In genomic region chr10:77589703-77590102, GRCh38 we compare ENCODE assay signal across 2 cellular contexts. TPM values are rescaled to one million over a fixed set of nuclear protein-coding genes. Genes with fewer than 3 reads are reported as not detected.
"Had no signal": no experiment of that assay in that cellular context is flagged by ENCODE, and none has a peak within 500 bp of the region (broad histone marks: within the 10 kb centered on the region; RNA-seq: fewer than 3 reads in every experiment).

No MANE protein-coding gene starts in this region.

RNA-seq across cellular contexts. Expression of gene KCNMA1, which starts 47.9 kb away (rescaled TPM):
- total RNA-seq: activated CD4-positive, alpha-beta T cell treated with anti-CD3 and anti-CD28 coated beads, Interleukin-2, amount 10 ng/mL, durations not matched to agents 7 days and 5 days; activated naive CD4-positive, alpha-beta T cell treated with anti-CD3 and anti-CD28 coated beads, Interleukin-2, amount 50 U/mL, for 72 hours had no signal
